ENCODE assay signal across 9 cellular contexts in the genomic region with DNA sequence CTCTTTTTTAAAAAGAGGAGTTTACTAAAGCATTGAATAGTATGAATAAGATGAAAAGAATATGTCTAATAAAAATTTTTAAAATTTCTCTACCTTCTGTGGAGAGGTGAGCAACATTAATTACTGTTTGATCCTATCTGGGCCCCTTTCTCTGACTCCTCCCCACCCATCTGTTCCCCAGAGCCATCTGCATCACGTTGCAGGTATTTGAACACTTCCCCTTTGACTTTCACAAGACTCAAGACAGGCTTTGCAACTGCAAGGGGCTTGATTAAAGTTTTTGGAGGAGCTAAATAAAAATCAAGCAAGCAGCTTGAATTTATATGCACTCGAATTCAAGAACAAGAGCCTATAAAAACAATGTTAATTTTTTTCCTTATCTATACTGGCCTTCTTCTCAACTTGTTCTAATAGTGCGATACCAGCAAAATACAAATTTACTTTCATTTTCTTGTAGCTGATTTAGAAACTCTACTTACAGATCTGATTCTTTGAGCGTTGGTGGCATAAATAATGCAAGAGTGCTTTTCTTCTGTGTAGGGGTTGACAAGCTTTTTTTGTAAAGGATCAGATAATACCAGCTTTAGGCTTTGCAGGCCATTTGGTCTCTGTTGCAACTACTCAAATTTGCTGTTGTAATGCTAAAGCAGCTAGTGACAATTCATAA. TPM values are rescaled to one million over a fixed set of nuclear protein-coding genes. Genes with fewer than 3 reads are reported as not detected.
A peak's percentile ranks its signal among the peaks of the same experiment; 100 is the strongest.
DNase-seq lines count a peak whose midpoint lies in the region; ATAC-seq and TF ChIP-seq lines count a peak whose summit lies in the region.
"Had no signal": no experiment of that assay in that cellular context is flagged by ENCODE, and none has a peak within 500 bp of the region (broad histone marks: within the 10 kb centered on the region; RNA-seq: fewer than 3 reads in every experiment).

No MANE protein-coding gene starts in this region.

- H3K4me3 ChIP-seq in fibroblast of lung (replicated peaks in 1 of 4; ENCODE audit: control extremely low read depth in 1 of 4, insufficient read depth in 1 of 4, low read depth in 3 of 4, low read length in 4 of 4) (peak overlapping the region in 1 of 4 experiments; percentile 23), BE2C (ENCODE audit: low read depth, low read length) (no peak overlapping the region)

- H3K27ac ChIP-seq in fibroblast of lung (ENCODE audit: insufficient read depth, low read length): no peak overlapping the region

- H3K4me2 ChIP-seq in fibroblast of lung (ENCODE audit: extremely low read depth, insufficient read depth, low read length): peak overlapping the region; percentile 11

- in situ Hi-C loops in GM13977 (cut with MboI; ENCODE audit: low pct_unique_long_range_greater_than_20kb, low sequenced_read_pairs, unreplicated experiment): no loop called here

- POLR2A ChIA-PET in HEK293T (lab: Yijun Ruan, JAX): interaction anchor here (1.4 kb wide), 1 partner anchor 60 kb away, joined by 4 read pairs; a partner anchor contains a TSS

- no peaks in the 10 kb centered on the region for H3K9me3 ChIP-seq in fibroblast of lung (ENCODE audit: control insufficient read depth, insufficient read depth, low read depth, low read length)
- no peaks in the 10 kb centered on the region for H3K9me3 ChIP-seq in BE2C

- ATAC-seq in GM21515 (IDR thresholded peaks at IDR 0.05; ENCODE audit: unreplicated experiment) (peak; percentile 99), HG03575 (IDR thresholded peaks at IDR 0.05; ENCODE audit: extremely low read depth, insufficient number of reproducible peaks, low FRiP score, unreplicated experiment) (peak; percentile 69)

- no peak overlapping the region for H3K9ac ChIP-seq in fibroblast of lung (ENCODE audit: insufficient read depth, low read length)

- no peaks in the 10 kb centered on the region for H3K36me3 ChIP-seq in fibroblast of lung (ENCODE audit: control insufficient read depth, insufficient read depth, low read length)
- H3K36me3 ChIP-seq in BE2C: no peaks in the 10 kb centered on the region

- H3K79me2 ChIP-seq in fibroblast of lung (ENCODE audit: control insufficient read depth, insufficient read depth, low read length): no peaks in the 10 kb centered on the region

- TF ChIP-seq CTCF in GM13977 (IDR thresholded peaks at IDR 0.05; ENCODE audit: extremely low read depth, insufficient read depth, missing control alignments): no peak
- TF ChIP-seq CTCF in fibroblast of lung (conservative IDR thresholded peaks at IDR 0.05 in 1 of 2, IDR thresholded peaks at IDR 0.05 in 1 of 2; ENCODE audit: low read depth in 1 of 2, low read length in 2 of 2): no peak
- no peak for TF ChIP-seq CTCF in BE2C (IDR thresholded peaks at IDR 0.05; ENCODE audit: low read depth, low read length)

- H3K4me1 ChIP-seq in fibroblast of lung (ENCODE audit: control insufficient read depth, extremely low read depth, insufficient read depth, low read length): no peaks in the 10 kb centered on the region
- H3K4me1 ChIP-seq in BE2C: no peaks in the 10 kb centered on the region

- H3K27me3 ChIP-seq in fibroblast of lung (ENCODE audit: control insufficient read depth, insufficient read depth, low read length) (no peaks in the 10 kb centered on the region), BE2C (no peaks in the 10 kb centered on the region)

- no peaks in the 10 kb centered on the region for H4K20me1 ChIP-seq in fibroblast of lung (ENCODE audit: control insufficient read depth, extremely low read depth, insufficient read depth, low read length)

- CTCF ChIA-PET in HEK293T (lab: Yijun Ruan, JAX): no interaction called here

- DNase-seq in GM13977 (ENCODE audit: low spot score) (peak; percentile 60), fibroblast of lung (ENCODE audit: low read depth in 2 of 2) (peak in 1 of 2 donors; percentile 9), T-helper 9 cell (no peak), BE2C (no peak), HEK293T (ENCODE audit: extremely low spot score) (no peak)
- no peak for DNase-seq in activated CD8-positive, alpha-beta memory T cell treated with anti-CD3 and anti-CD28 coated beads for 24 hours

- no peak overlapping the region for H2AFZ ChIP-seq in fibroblast of lung (ENCODE audit: low read length)

TF ChIP-seq in HEK293T, 16 proteins besides CTCF, POLR2A, EP300 and RAD21:
- TF ChIP-seq ZNF384 (IDR thresholded peaks at IDR 0.05) (no peak), TARDBP (IDR thresholded peaks at IDR 0.05) (no peak), ELF4 (IDR thresholded peaks at IDR 0.05) (no peak), HDGF (IDR thresholded peaks at IDR 0.05; ENCODE audit: borderline replicate concordance) (no peak), CTBP1 (IDR thresholded peaks at IDR 0.05; ENCODE audit: borderline replicate concordance) (no peak), FOXA1 (IDR thresholded peaks at IDR 0.05) (no peak)
- TF ChIP-seq, protein P1, sequence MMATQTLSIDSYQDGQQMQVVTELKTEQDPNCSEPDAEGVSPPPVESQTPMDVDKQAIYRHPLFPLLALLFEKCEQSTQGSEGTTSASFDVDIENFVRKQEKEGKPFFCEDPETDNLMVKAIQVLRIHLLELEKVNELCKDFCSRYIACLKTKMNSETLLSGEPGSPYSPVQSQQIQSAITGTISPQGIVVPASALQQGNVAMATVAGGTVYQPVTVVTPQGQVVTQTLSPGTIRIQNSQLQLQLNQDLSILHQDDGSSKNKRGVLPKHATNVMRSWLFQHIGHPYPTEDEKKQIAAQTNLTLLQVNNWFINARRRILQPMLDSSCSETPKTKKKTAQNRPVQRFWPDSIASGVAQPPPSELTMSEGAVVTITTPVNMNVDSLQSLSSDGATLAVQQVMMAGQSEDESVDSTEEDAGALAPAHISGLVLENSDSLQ (IDR thresholded peaks at IDR 0.05): no peak

RNA-seq across cellular contexts. Expression of a gene that starts 21.3 kb away (rescaled TPM):
- total RNA-seq in fibroblast of lung: not detected in 2 replicates
- polyA plus RNA-seq in fibroblast of lung: not detected in 2 replicates
- polyA plus RNA-seq in fibroblast of lung (2012): not detected in 2 replicates
- not detected in 2 replicates for polyA minus RNA-seq in fibroblast of lung (ENCODE audit: low replicate concordance)
- polyA plus RNA-seq in BE2C (2012; ENCODE audit: insufficient read depth, insufficient read length, low read depth): not detected
- total RNA-seq: H4 had no signal
